In the genomic region with DNA sequence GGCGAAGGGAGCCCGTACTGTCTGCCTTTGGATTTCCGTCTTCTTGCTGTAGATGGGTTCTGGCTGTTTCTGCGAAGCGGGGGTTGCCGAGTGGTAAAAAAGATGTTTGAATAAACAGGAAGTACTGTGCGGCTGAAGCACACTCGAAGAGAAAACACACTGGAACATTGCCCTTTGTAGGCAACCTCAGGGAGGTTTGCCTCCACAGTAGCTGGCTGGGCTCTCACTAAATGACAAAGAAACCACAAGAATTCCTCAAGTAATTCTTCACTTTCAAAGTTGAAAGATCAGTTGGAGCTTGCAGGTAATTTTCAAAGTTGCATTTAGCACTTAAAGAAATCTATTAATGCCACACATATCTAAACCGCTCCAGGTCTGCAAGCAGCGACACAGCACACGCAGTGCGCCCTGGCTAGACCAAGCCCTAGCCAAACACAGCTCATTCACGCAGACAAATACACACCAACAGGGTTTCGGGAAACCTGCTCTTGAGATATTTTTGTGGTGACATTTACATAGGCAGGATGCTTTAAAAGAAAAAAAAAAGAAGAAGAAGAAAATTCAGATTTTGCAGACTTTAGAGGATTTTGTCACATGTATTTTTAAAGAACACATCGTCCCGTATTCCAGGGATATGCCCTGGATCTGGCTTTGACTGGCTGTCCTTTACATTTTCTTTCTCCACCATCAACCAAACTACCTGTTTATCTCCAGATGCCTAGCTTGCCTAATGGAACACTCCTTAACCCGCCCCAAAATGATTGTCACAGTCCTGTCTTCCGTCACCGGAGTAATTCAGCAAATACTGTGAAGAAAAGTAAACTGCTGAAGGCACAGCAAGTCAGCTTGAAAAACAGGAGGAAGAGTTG, we compare ENCODE assay signal across 1 cellular context.
TF ChIP-seq lines count a peak whose summit lies in the region.

No MANE protein-coding gene starts in this region.

TF ChIP-seq in SK-N-SH treated with all-trans-retinoic acid at 6 μM for 48 hours, 23 proteins besides CTCF, POLR2A, EP300 and RAD21 (continued from another document):
- TF ChIP-seq, protein P1, sequence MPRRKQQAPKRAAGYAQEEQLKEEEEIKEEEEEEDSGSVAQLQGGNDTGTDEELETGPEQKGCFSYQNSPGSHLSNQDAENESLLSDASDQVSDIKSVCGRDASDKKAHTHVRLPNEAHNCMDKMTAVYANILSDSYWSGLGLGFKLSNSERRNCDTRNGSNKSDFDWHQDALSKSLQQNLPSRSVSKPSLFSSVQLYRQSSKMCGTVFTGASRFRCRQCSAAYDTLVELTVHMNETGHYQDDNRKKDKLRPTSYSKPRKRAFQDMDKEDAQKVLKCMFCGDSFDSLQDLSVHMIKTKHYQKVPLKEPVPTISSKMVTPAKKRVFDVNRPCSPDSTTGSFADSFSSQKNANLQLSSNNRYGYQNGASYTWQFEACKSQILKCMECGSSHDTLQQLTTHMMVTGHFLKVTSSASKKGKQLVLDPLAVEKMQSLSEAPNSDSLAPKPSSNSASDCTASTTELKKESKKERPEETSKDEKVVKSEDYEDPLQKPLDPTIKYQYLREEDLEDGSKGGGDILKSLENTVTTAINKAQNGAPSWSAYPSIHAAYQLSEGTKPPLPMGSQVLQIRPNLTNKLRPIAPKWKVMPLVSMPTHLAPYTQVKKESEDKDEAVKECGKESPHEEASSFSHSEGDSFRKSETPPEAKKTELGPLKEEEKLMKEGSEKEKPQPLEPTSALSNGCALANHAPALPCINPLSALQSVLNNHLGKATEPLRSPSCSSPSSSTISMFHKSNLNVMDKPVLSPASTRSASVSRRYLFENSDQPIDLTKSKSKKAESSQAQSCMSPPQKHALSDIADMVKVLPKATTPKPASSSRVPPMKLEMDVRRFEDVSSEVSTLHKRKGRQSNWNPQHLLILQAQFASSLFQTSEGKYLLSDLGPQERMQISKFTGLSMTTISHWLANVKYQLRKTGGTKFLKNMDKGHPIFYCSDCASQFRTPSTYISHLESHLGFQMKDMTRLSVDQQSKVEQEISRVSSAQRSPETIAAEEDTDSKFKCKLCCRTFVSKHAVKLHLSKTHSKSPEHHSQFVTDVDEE (CRISPR knock-in tag; IDR thresholded peaks at IDR 0.05): no peak
